ENCODE assay signal across 18 cellular contexts in the genomic region with DNA sequence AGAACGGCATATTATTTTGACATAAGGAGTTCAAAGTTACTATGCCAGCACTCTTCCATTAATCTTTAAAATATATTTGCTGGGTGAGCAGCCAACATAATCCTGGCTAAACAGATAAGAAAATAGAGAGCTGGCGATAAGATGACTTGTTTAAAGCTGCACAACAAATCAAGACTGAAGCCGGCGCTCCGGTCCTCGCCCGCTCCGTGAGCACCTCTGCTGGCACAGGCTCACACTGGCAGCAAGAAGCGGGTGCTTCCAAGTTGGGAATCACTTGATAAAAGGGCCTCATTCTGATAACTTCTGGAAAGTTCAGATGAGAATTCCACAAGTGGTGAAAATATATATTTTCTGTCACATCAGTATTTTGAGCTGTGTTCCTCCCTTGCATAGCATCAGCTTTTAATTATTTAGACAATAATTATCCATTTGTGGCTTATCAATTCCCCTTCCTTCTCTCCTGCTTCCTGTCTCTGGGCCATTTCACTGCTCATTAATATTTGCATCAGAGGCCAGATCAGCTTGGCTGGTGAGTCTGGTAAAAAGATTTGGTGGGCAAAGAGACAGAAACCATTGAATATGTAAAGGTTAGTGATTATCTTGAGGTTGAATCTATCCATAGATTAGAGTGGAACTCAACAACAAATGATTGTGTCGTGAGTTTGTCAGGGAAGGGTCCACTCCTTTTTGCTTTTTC.
"Had no signal": no experiment of that assay in that cellular context is flagged by ENCODE, and none has a peak within 500 bp of the region (broad histone marks: within the 10 kb centered on the region; RNA-seq: fewer than 3 reads in every experiment).

No MANE protein-coding gene starts in this region.

- H3K27ac ChIP-seq: epithelial cell of prostate, left ventricle myocardium inferior, neural progenitor cell, psoas muscle, right lobe of liver, thoracic aorta, upper lobe of left lung had no signal

- H3K36me3 ChIP-seq: left ventricle myocardium inferior, neural progenitor cell, right lobe of liver, thoracic aorta, upper lobe of left lung had no signal

- ATAC-seq: activated T-cell treated with anti-CD3 and anti-CD28 coated beads, Interleukin-2, amount 50 U/mL, for 72 hours; effector memory CD8-positive, alpha-beta T cell; psoas muscle; right lobe of liver; stimulated activated effector memory CD8-positive, alpha-beta T cell treated with anti-CD3 and anti-CD28 coated beads, Interleukin-12 subunit alpha, Interleukin-12 subunit beta, amount 100 ng/mL, for 72 hours had no signal

- H3K9ac ChIP-seq: neural progenitor cell had no signal

- H2AFZ ChIP-seq: neural progenitor cell had no signal

- H3K9me3 ChIP-seq: left ventricle myocardium inferior, psoas muscle, right lobe of liver, thoracic aorta, upper lobe of left lung had no signal

- H3K4me2 ChIP-seq: neural progenitor cell had no signal

- H3K27me3 ChIP-seq: right lobe of liver, upper lobe of left lung had no signal

- H3K4me1 ChIP-seq: left ventricle myocardium inferior, psoas muscle, right lobe of liver, upper lobe of left lung had no signal

- DNase-seq: activated CD4-positive, alpha-beta T cell treated with anti-CD3 and anti-CD28 coated beads for 1 hour; activated CD4-positive, alpha-beta T cell treated with anti-CD3 and anti-CD28 coated beads, Interleukin-2, amount 50 U/mL, for 4 hours; activated effector memory CD4-positive, alpha-beta T cell treated with anti-CD3 and anti-CD28 coated beads, Interleukin-2, amount 50 U/mL, for 16 hours; activated T-cell treated with anti-CD3 and anti-CD28 coated beads, Interleukin-2, amount 50 U/mL, for 72 hours; effector memory CD8-positive, alpha-beta T cell; foreskin melanocyte; kidney glomerular epithelial cell; left ventricle myocardium inferior; psoas muscle; right lobe of liver; small intestine; stimulated activated CD4-positive, alpha-beta T cell treated with anti-CD3 and anti-CD28 coated beads, Interleukin-4, amount 100 ng/mL, for 24 hours; T1000 had no signal

- H3K4me3 ChIP-seq: left ventricle myocardium inferior, neural progenitor cell, psoas muscle, right lobe of liver, thoracic aorta, upper lobe of left lung had no signal
